In the genomic region with DNA sequence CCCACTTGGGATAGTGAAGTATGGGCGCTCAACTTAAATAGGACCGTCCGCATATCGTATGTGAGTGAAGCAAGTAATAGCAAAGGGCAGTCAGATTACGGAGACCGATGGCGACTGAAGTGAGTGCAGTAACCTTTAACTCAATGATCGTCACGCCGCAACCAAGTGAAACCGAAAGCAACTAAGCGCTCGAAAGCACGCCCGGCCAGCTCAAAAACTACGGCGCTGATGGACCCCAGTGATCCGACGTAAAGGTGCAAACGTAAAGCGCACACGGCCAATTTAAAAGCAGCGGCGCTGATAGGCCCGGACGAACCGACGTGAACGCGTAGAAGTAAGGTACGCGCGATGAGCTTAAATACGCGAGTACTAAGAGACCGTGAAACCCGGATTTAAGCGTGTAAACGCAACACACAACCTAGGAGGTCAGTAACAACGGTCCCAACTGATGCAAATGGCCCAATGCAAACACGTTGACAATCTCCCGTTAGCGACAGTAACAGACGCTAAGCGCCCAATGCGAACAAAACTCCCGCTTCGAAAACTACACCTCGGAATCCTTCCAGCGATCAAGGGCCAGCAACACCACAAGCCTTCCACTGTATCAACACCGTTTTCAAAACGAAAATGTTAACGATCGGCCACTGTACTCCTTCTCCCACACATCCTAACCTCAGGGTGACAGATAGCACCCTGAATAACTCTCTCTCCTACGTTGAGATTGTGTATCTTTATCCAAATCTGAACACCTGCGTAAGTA, we compare ENCODE assay signal across 8 cellular contexts. TPM values are rescaled to one million over a fixed set of nuclear protein-coding genes. Genes with fewer than 3 reads are reported as not detected.
DNase-seq lines count a peak whose midpoint lies in the region; ATAC-seq and TF ChIP-seq lines count a peak whose summit lies in the region.

No MANE protein-coding gene starts in this region.

- no peaks in the 10 kb centered on the region for H3K27me3 ChIP-seq in HAP-1 (ENCODE audit: low read depth)
- no peaks in the 10 kb centered on the region for H3K27me3 ChIP-seq in ovary
- no peaks in the 10 kb centered on the region for H3K27me3 ChIP-seq in thyroid gland

- H3K4me3 Mint-ChIP-seq in activated naive CD8-positive, alpha-beta T cell treated with anti-CD3 and anti-CD28 coated beads for 36 hours: peak overlapping the region; percentile 90

- no peak for TF ChIP-seq EP300 in ovary (IDR thresholded peaks at IDR 0.05)

- peak; percentile 100 for TF ChIP-seq POLR2A in ovary (IDR thresholded peaks at IDR 0.05)
- peak; percentile 96 to 98 for TF ChIP-seq POLR2A in thyroid gland (IDR thresholded peaks at IDR 0.05)

- H3K4me1 ChIP-seq in HAP-1: peaks cover 9% of the 10 kb centered on the region
- peaks cover 5% of the 10 kb centered on the region for H3K4me1 ChIP-seq in ovary (ENCODE audit: insufficient read depth)
- peaks cover 0 to 10% of the 10 kb centered on the region in 2 donors for H3K4me1 ChIP-seq in thyroid gland

- H3K27ac Mint-ChIP-seq in activated naive CD8-positive, alpha-beta T cell treated with anti-CD3 and anti-CD28 coated beads for 36 hours: peak overlapping the region; percentile 100

- 0 to 13% (median 1%) methylated on average over 56 of the region's 56 CpGs for WGBS in ovary, 3 donors
- 1 to 3% methylated on average over 55 to 56 of the region's 56 CpGs for WGBS in thyroid gland, 2 donors

- in situ Hi-C loops in HAP-1 (cut with MboI; ENCODE audit: low sequenced_read_pairs): no loop called here

- peaks cover 9% of the 10 kb centered on the region for H3K36me3 Mint-ChIP-seq in activated naive CD8-positive, alpha-beta T cell treated with anti-CD3 and anti-CD28 coated beads for 36 hours

- intact Hi-C loops in Right ventricle myocardium superior (cut with DNase I): no loop called here
- intact Hi-C loops in ovary (cut with DNase I): no loop called here
- intact Hi-C loops in thyroid gland (cut with DNase I): no loop called here

- DNase-seq in EL (peak; percentile 100), HAP-1 (ENCODE audit: low spot score in 2 of 2) (peak; percentile 68 to 74), NAMALWA (ENCODE audit: low spot score) (peak; percentile 97), Right ventricle myocardium superior (peak; percentile 91), ovary (peak in 4 of 5 donors; percentile 86 to 94 (median 90)), thyroid gland (peak; percentile 91 to 94)
- peak; percentile 89 for DNase-seq in activated naive CD8-positive, alpha-beta T cell treated with anti-CD3 and anti-CD28 coated beads for 36 hours

- H3K27ac ChIP-seq in ovary (peak overlapping the region; percentile 67 to 95), thyroid gland (peak overlapping the region; percentile 88 to 99 (median 98))

- TF ChIP-seq CTCF in ovary (IDR thresholded peaks at IDR 0.05): peak in 1 of 3 donors; percentile 12
- peak in 1 of 6 experiments; percentile 9 for TF ChIP-seq CTCF in thyroid gland (IDR thresholded peaks at IDR 0.05)

- peaks cover 12% of the 10 kb centered on the region for H3K27me3 Mint-ChIP-seq in activated naive CD8-positive, alpha-beta T cell treated with anti-CD3 and anti-CD28 coated beads for 36 hours

- H3K4me3 ChIP-seq in HAP-1 (peak overlapping the region; percentile 21), ovary (peak overlapping the region; percentile 56), thyroid gland (replicated peaks in 1 of 3) (peak overlapping the region; percentile 27 to 45 (median 29))

- H3K9me3 Mint-ChIP-seq in activated naive CD8-positive, alpha-beta T cell treated with anti-CD3 and anti-CD28 coated beads for 36 hours: no peaks in the 10 kb centered on the region

- H3K9me3 ChIP-seq in HAP-1 (peaks cover 26% of the 10 kb centered on the region), ovary (no peaks in the 10 kb centered on the region), thyroid gland (no peaks in the 10 kb centered on the region)

- H3K4me1 Mint-ChIP-seq in activated naive CD8-positive, alpha-beta T cell treated with anti-CD3 and anti-CD28 coated beads for 36 hours: peaks cover 24% of the 10 kb centered on the region

- peak; percentile 92 for ATAC-seq in SK-N-SH treated with all-trans-retinoic acid at 6 μM for 48 hours
- ATAC-seq in Right ventricle myocardium superior (ENCODE audit: poor library complexity): peak; percentile 87

- H3K36me3 ChIP-seq in HAP-1 (replicated peaks): peaks cover 4% of the 10 kb centered on the region; the same call in 1 of the 2 replicates
- no peaks in the 10 kb centered on the region for H3K36me3 ChIP-seq in ovary
- no peaks in the 10 kb centered on the region for H3K36me3 ChIP-seq in thyroid gland

TF ChIP-seq in SK-N-SH treated with all-trans-retinoic acid at 6 μM for 48 hours, 23 proteins besides CTCF, POLR2A, EP300 and RAD21 (continues in another document):
- TF ChIP-seq ESRRG (CRISPR knock-in tag; IDR thresholded peaks at IDR 0.05) (peak; percentile 100), ZFP30 (CRISPR knock-in tag; IDR thresholded peaks at IDR 0.05) (peak; percentile 97), SNAI2 (CRISPR knock-in tag; IDR thresholded peaks at IDR 0.05) (peak; percentile 99), ARNTL (CRISPR knock-in tag; IDR thresholded peaks at IDR 0.05; ENCODE audit: borderline replicate concordance, low read depth) (peak; percentile 99), RARB (CRISPR knock-in tag; IDR thresholded peaks at IDR 0.05) (peak; percentile 100), ZFP3 (CRISPR knock-in tag; IDR thresholded peaks at IDR 0.05) (peak; percentile 88), TOX (CRISPR knock-in tag; IDR thresholded peaks at IDR 0.05; ENCODE audit: borderline replicate concordance) (peak; percentile 100), CSDC2 (CRISPR knock-in tag; IDR thresholded peaks at IDR 0.05) (peak; percentile 99), TCF4 (CRISPR knock-in tag; IDR thresholded peaks at IDR 0.05; ENCODE audit: borderline replicate concordance) (peak; percentile 95), GLIS3 (CRISPR knock-in tag; IDR thresholded peaks at IDR 0.05) (peak; percentile 100), ZNF565 (CRISPR knock-in tag; conservative IDR thresholded peaks at IDR 0.05; ENCODE audit: low read depth) (peak; percentile 100), BACH2 (CRISPR knock-in tag; IDR thresholded peaks at IDR 0.05; ENCODE audit: borderline replicate concordance) (no peak), OSR1 (CRISPR knock-in tag; IDR thresholded peaks at IDR 0.05) (0 out of 2 replicates have a peak, but pooled peaks have one; percentile 74)
- TF ChIP-seq, protein P1, sequence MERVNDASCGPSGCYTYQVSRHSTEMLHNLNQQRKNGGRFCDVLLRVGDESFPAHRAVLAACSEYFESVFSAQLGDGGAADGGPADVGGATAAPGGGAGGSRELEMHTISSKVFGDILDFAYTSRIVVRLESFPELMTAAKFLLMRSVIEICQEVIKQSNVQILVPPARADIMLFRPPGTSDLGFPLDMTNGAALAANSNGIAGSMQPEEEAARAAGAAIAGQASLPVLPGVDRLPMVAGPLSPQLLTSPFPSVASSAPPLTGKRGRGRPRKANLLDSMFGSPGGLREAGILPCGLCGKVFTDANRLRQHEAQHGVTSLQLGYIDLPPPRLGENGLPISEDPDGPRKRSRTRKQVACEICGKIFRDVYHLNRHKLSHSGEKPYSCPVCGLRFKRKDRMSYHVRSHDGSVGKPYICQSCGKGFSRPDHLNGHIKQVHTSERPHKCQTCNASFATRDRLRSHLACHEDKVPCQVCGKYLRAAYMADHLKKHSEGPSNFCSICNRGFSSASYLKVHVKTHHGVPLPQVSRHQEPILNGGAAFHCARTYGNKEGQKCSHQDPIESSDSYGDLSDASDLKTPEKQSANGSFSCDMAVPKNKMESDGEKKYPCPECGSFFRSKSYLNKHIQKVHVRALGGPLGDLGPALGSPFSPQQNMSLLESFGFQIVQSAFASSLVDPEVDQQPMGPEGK (CRISPR knock-in tag; IDR thresholded peaks at IDR 0.05; ENCODE audit: borderline replicate concordance): peak; percentile 100
- TF ChIP-seq, protein P2, sequence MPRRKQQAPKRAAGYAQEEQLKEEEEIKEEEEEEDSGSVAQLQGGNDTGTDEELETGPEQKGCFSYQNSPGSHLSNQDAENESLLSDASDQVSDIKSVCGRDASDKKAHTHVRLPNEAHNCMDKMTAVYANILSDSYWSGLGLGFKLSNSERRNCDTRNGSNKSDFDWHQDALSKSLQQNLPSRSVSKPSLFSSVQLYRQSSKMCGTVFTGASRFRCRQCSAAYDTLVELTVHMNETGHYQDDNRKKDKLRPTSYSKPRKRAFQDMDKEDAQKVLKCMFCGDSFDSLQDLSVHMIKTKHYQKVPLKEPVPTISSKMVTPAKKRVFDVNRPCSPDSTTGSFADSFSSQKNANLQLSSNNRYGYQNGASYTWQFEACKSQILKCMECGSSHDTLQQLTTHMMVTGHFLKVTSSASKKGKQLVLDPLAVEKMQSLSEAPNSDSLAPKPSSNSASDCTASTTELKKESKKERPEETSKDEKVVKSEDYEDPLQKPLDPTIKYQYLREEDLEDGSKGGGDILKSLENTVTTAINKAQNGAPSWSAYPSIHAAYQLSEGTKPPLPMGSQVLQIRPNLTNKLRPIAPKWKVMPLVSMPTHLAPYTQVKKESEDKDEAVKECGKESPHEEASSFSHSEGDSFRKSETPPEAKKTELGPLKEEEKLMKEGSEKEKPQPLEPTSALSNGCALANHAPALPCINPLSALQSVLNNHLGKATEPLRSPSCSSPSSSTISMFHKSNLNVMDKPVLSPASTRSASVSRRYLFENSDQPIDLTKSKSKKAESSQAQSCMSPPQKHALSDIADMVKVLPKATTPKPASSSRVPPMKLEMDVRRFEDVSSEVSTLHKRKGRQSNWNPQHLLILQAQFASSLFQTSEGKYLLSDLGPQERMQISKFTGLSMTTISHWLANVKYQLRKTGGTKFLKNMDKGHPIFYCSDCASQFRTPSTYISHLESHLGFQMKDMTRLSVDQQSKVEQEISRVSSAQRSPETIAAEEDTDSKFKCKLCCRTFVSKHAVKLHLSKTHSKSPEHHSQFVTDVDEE (CRISPR knock-in tag; IDR thresholded peaks at IDR 0.05): peak; percentile 96
- TF ChIP-seq, protein P3, sequence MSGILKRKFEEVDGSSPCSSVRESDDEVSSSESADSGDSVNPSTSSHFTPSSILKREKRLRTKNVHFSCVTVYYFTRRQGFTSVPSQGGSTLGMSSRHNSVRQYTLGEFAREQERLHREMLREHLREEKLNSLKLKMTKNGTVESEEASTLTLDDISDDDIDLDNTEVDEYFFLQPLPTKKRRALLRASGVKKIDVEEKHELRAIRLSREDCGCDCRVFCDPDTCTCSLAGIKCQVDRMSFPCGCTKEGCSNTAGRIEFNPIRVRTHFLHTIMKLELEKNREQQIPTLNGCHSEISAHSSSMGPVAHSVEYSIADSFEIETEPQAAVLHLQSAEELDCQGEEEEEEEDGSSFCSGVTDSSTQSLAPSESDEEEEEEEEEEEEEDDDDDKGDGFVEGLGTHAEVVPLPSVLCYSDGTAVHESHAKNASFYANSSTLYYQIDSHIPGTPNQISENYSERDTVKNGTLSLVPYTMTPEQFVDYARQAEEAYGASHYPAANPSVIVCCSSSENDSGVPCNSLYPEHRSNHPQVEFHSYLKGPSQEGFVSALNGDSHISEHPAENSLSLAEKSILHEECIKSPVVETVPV (CRISPR knock-in tag; IDR thresholded peaks at IDR 0.05): peak; percentile 100

RNA-seq across cellular contexts. Expression of a gene that starts 37.9 kb away (rescaled TPM):
- 1 to 10 TPM; 2.5 to 3.6 TPM for total RNA-seq in activated naive CD8-positive, alpha-beta T cell treated with anti-CD3 and anti-CD28 coated beads for 36 hours
- total RNA-seq in Right ventricle myocardium superior: 7.0 TPM
- 10 to 100 TPM in 6 of 7 donors, 1 to 10 TPM in 1; 6.2 to 34.1 (median 18.9) TPM for total RNA-seq in ovary
- 10 to 100 TPM; 17.5 to 19.0 TPM for polyA plus RNA-seq in ovary
- total RNA-seq in thyroid gland: 10 to 100 TPM; 32.8 to 57.4 (median 48.9) TPM

Comparison
In these comparisons a context has a peak if more than half of its experiments do, and no peak if none do; other contexts are left out.
1. Peak in every context shown above with its lines: DNase-seq, ATAC-seq, H3K4me3 ChIP-seq and H3K27ac ChIP-seq.